1 cellular context compared by ENCODE assay signal in the genomic region with DNA sequence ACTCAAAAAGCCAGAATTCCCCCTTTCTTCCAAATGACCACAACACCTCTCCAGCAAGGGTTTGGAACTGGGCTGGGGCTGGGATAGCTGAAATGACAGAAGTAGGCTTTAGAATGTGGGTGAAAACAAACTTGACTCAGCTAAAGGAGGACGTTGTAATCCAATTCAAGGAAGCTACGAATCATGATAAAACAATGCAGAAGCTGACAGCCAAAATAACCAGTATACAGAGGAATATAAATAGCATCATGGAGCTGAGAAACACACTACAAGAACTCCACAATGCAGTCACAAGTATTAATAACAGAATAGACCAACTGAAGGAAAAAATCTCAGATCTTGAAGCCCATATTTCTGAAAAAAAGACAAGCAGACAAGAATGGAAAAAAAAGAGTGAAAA.
TF ChIP-seq lines count a peak whose summit lies in the region.

No MANE protein-coding gene starts in this region.

TF ChIP-seq in IMR-90, 13 proteins besides CTCF, POLR2A, EP300 and RAD21 (continued from another document):
- TF ChIP-seq FOS (IDR thresholded peaks at IDR 0.05; ENCODE audit: low read depth, low read length) (no peak), SMC3 (IDR thresholded peaks at IDR 0.05; ENCODE audit: low read depth, low read length) (no peak), BHLHE40 (IDR thresholded peaks at IDR 0.05; ENCODE audit: low read depth, low read length) (no peak), CEBPB (IDR thresholded peaks at IDR 0.05; ENCODE audit: low read depth, low read length) (no peak)
